In genomic region chrX:68568136-68568535, GRCh38 we compare ENCODE assay signal across 26 cellular contexts.
A peak's percentile ranks its signal among the peaks of the same experiment; 100 is the strongest.
DNase-seq lines count a peak whose midpoint lies in the region; ATAC-seq and TF ChIP-seq lines count a peak whose summit lies in the region.
"Had no signal": no experiment of that assay in that cellular context is flagged by ENCODE, and none has a peak within 500 bp of the region (broad histone marks: within the 10 kb centered on the region; RNA-seq: fewer than 3 reads in every experiment).

No MANE protein-coding gene starts in this region.

- H3K27ac ChIP-seq in CD8-positive, alpha-beta T cell (ENCODE audit: low read depth, low read length), result no peak overlapping the region
- H3K27ac ChIP-seq: psoas muscle, RWPE1, thyroid gland, VCaP had no signal

- H3K36me3 Mint-ChIP-seq in T-helper 2 cell treated with Interferon-gamma antibody and Interleukin-4, amounts not matched to agents 5 μg/mL and 100 μg/mL, for 36 hours (ENCODE audit: low read depth), result no peaks in the 10 kb centered on the region
- peaks cover 8% of the 10 kb centered on the region for H3K36me3 Mint-ChIP-seq in CD8-positive, alpha-beta T cell

- H3K9me3 ChIP-seq in CD8-positive, alpha-beta T cell (ENCODE audit: low read length), result no peaks in the 10 kb centered on the region
- H3K9me3 ChIP-seq: psoas muscle, thyroid gland had no signal

- POLR2A ChIA-PET in CD8-positive, alpha-beta T cell (lab: Charles Lee), result no interaction called here

- CTCF ChIA-PET in CD8-positive, alpha-beta T cell (lab: Charles Lee), result no interaction called here

- intact Hi-C loops in CD8-positive, alpha-beta T cell (cut with DNase I, micrococcal nuclease), result no loop called here

- peak; percentile 70 to 72 for ATAC-seq in activated CD4-positive, CD25-positive, alpha-beta regulatory T cell treated with anti-CD3 and anti-CD28 coated beads, Interleukin-2, amount 50 U/mL, for 24 hours
- no peak for ATAC-seq in CD8-positive, alpha-beta T cell
- no peak for ATAC-seq in HG03457 (IDR thresholded peaks at IDR 0.05; ENCODE audit: unreplicated experiment)
- ATAC-seq: psoas muscle, SK-N-SH treated with all-trans-retinoic acid at 6 μM for 48 hours had no signal

- no peaks in the 10 kb centered on the region for H3K4me1 ChIP-seq in CD8-positive, alpha-beta T cell (ENCODE audit: insufficient read depth, low read length)
- H3K4me1 ChIP-seq: psoas muscle, thyroid gland had no signal

- peaks cover 8% of the 10 kb centered on the region for H3K4me1 Mint-ChIP-seq in T-helper 2 cell treated with Interferon-gamma antibody and Interleukin-4, amounts not matched to agents 5 μg/mL and 100 μg/mL, for 36 hours (ENCODE audit: low read depth)
- no peaks in the 10 kb centered on the region for H3K4me1 Mint-ChIP-seq in CD8-positive, alpha-beta T cell (ENCODE audit: low read depth)
- H3K4me1 Mint-ChIP-seq: B cell had no signal

- H3K4me3 Mint-ChIP-seq in T-helper 2 cell treated with Interferon-gamma antibody and Interleukin-4, amounts not matched to agents 5 μg/mL and 100 μg/mL, for 36 hours, result no peak overlapping the region
- no peak overlapping the region for H3K4me3 Mint-ChIP-seq in CD8-positive, alpha-beta T cell
- H3K4me3 Mint-ChIP-seq: B cell had no signal

- no peak overlapping the region for H3K4me3 ChIP-seq in CD8-positive, alpha-beta T cell (ENCODE audit: low read depth, low read length)
- H3K4me3 ChIP-seq: psoas muscle, thyroid gland had no signal

- peaks cover 5% of the 10 kb centered on the region for H3K9me3 Mint-ChIP-seq in T-helper 2 cell treated with Interferon-gamma antibody and Interleukin-4, amounts not matched to agents 5 μg/mL and 100 μg/mL, for 36 hours
- H3K9me3 Mint-ChIP-seq in CD8-positive, alpha-beta T cell, result no peaks in the 10 kb centered on the region

- no peak for TF ChIP-seq CTCF in CD8-positive, alpha-beta T cell (IDR thresholded peaks at IDR 0.05)

- H3K36me3 ChIP-seq in CD8-positive, alpha-beta T cell (ENCODE audit: insufficient read depth, low read length), result no peaks in the 10 kb centered on the region
- H3K36me3 ChIP-seq: thyroid gland had no signal

- no peak for DNase-seq in activated CD4-positive, CD25-positive, alpha-beta regulatory T cell treated with anti-CD3 and anti-CD28 coated beads, Interleukin-2, amount 50 U/mL, for 72 hours
- peak; percentile 34 for DNase-seq in stimulated activated CD4-positive, alpha-beta T cell treated with anti-CD3 and anti-CD28 coated beads, Interleukin-15, amount 100 ng/mL, for 24 hours
- DNase-seq in stimulated activated CD4-positive, alpha-beta T cell treated with anti-CD3 and anti-CD28 coated beads, Interleukin-2, amount 100 ng/mL, for 48 hours, result no peak
- peak; percentile 36 for DNase-seq in T-helper 2 cell treated with Interferon-gamma antibody and Interleukin-4, amounts not matched to agents 5 μg/mL and 100 μg/mL, for 36 hours (ENCODE audit: low spot score)
- no peak for DNase-seq in CD8-positive, alpha-beta T cell
- DNase-seq in GDM1 (lab: John Stamatoyannopoulos, UW), result no peak
- DNase-seq: activated gamma-delta T cell; aorta; caudate nucleus; COR-L47; dermis blood vessel endothelial cell; DMS79; GOT3; KBM-7; MM.1S; NCI-H1417 treated with DMSO at 0.1 percent for 48 hours; NCI-H524; psoas muscle; stimulated activated naive CD4-positive, alpha-beta T cell treated with Interleukin-2 at 50 U/mL for 16 hours; thyroid gland had no signal

- H3K27me3 ChIP-seq in CD8-positive, alpha-beta T cell (ENCODE audit: insufficient read depth, low read length), result no peaks in the 10 kb centered on the region
- H3K27me3 ChIP-seq: thyroid gland had no signal

- no peaks in the 10 kb centered on the region for H3K27me3 Mint-ChIP-seq in T-helper 2 cell treated with Interferon-gamma antibody and Interleukin-4, amounts not matched to agents 5 μg/mL and 100 μg/mL, for 36 hours (ENCODE audit: low read depth)
- no peaks in the 10 kb centered on the region for H3K27me3 Mint-ChIP-seq in CD8-positive, alpha-beta T cell (ENCODE audit: low read depth)
- H3K27me3 Mint-ChIP-seq: B cell had no signal

- H3K27ac Mint-ChIP-seq in T-helper 2 cell treated with Interferon-gamma antibody and Interleukin-4, amounts not matched to agents 5 μg/mL and 100 μg/mL, for 36 hours, result no peak overlapping the region
- no peak overlapping the region for H3K27ac Mint-ChIP-seq in CD8-positive, alpha-beta T cell
- H3K27ac Mint-ChIP-seq: B cell had no signal

Comparison
In these comparisons a context has a peak if more than half of its experiments do, and no peak if none do; other contexts are left out.
1. DNase-seq: peak in stimulated activated CD4-positive, alpha-beta T cell treated with anti-CD3 and anti-CD28 coated beads, Interleukin-15, amount 100 ng/mL, for 24 hours (single experiment) and T-helper 2 cell treated with Interferon-gamma antibody and Interleukin-4, amounts not matched to agents 5 μg/mL and 100 μg/mL, for 36 hours (single experiment); none in activated CD4-positive, CD25-positive, alpha-beta regulatory T cell treated with anti-CD3 and anti-CD28 coated beads, Interleukin-2, amount 50 U/mL, for 72 hours (single experiment), stimulated activated CD4-positive, alpha-beta T cell treated with anti-CD3 and anti-CD28 coated beads, Interleukin-2, amount 100 ng/mL, for 48 hours (0 of 2), CD8-positive, alpha-beta T cell (0 of 7) and GDM1 (single experiment).
2. ATAC-seq: peak in activated CD4-positive, CD25-positive, alpha-beta regulatory T cell treated with anti-CD3 and anti-CD28 coated beads, Interleukin-2, amount 50 U/mL, for 24 hours (2 of 2); none in CD8-positive, alpha-beta T cell (single experiment) and HG03457 (single experiment).